30 cellular contexts compared by ENCODE assay signal in genomic region chr19:39186391-39186790, GRCh38. TPM values are rescaled to one million over a fixed set of nuclear protein-coding genes. Genes with fewer than 3 reads are reported as not detected.
"Had no signal": no experiment of that assay in that cellular context is flagged by ENCODE, and none has a peak within 500 bp of the region (broad histone marks: within the 10 kb centered on the region; RNA-seq: fewer than 3 reads in every experiment).

No MANE protein-coding gene starts in this region.

- H3K4me3 ChIP-seq: stomach, suprapubic skin, thoracic aorta, thyroid gland, tibial artery, tibial nerve, transverse colon, upper lobe of left lung, upper lobe of right lung, uterus, vagina had no signal

- DNase-seq: stimulated activated CD4-positive, alpha-beta T cell treated with anti-CD3 and anti-CD28 coated beads, Interleukin-2, amount 100 ng/mL, for 48 hours; stimulated activated CD4-positive, alpha-beta T cell treated with anti-CD3 and anti-CD28 coated beads, Interleukin-4, amount 100 ng/mL, for 1 hour; stimulated activated CD4-positive, alpha-beta T cell treated with anti-CD3 and anti-CD28 coated beads, Interleukin-4, amount 100 ng/mL, for 24 hours; stimulated activated CD4-positive, alpha-beta T cell treated with anti-CD3 and anti-CD28 coated beads, Interleukin-4, amount 100 ng/mL, for 4 hours; stimulated activated CD8-positive, alpha-beta memory T cell treated with anti-CD3 and anti-CD28 coated beads, Interleukin-4, amount 100 ng/mL, for 48 hours; stimulated activated naive B cell treated with anti-CD40 and anti-IgM and Interleukin-4, amounts not matched to agents 10 μg/mL and 1 μg/mL and 100 μg/mL, for 72 hours; stimulated activated naive CD4-positive, alpha-beta T cell; stimulated activated naive CD4-positive, alpha-beta T cell treated with Interleukin-2 at 50 U/mL for 16 hours; stimulated activated naive CD8-positive, alpha-beta T cell treated with anti-CD3 and anti-CD28 coated beads, Interleukin-15, amount 100 ng/mL, for 72 hours; stimulated activated naive CD8-positive, alpha-beta T cell treated with anti-CD3 and anti-CD28 coated beads, Interleukin-15, Interleukin-2, amounts not matched to agents 100 U/mL and 50 U/mL, for 24 hours; stomach; thyroid gland; tibial artery; transverse colon; trophoblast cell; upper lobe of left lung; upper lobe of right lung; uterus had no signal

- H3K9me3 ChIP-seq: suprapubic skin, thoracic aorta, thyroid gland, tibial artery, tibial nerve, transverse colon, upper lobe of left lung, upper lobe of right lung, uterus, vagina had no signal

- FAIRE-seq: urothelium cell line had no signal

- H3K27me3 ChIP-seq: thyroid gland, upper lobe of left lung, uterus, vagina had no signal

- H3K27ac ChIP-seq: stomach, suprapubic skin, thoracic aorta, thyroid gland, tibial artery, tibial nerve, transverse colon, upper lobe of left lung, upper lobe of right lung, uterus, vagina had no signal

- H3K36me3 ChIP-seq: suprapubic skin, thoracic aorta, thyroid gland, tibial artery, transverse colon, upper lobe of right lung, uterus, vagina had no signal

- ATAC-seq: stimulated activated effector memory CD8-positive, alpha-beta T cell treated with anti-CD3 and anti-CD28 coated beads, Interleukin-12 subunit alpha, Interleukin-12 subunit beta, amount 100 ng/mL, for 72 hours; stimulated activated memory B cell treated with anti-CD40 and anti-IgM and Interleukin-4, amounts not matched to agents 10 μg/mL and 1 μg/mL and 100 μg/mL, for 72 hours; stimulated activated naive CD8-positive, alpha-beta T cell treated with anti-CD3 and anti-CD28 coated beads, Interleukin-15, amount 100 ng/mL, for 72 hours; stimulated activated naive CD8-positive, alpha-beta T cell treated with anti-CD3 and anti-CD28 coated beads, Interleukin-15, Interleukin-2, amounts not matched to agents 100 U/mL and 50 U/mL, for 24 hours had no signal

- H3K4me1 ChIP-seq: thyroid gland, tibial artery, transverse colon, uterus, vagina had no signal

RNA-seq across cellular contexts. Expression of gene NCCRP1, which starts 10.4 kb away (rescaled TPM):
- total RNA-seq: stomach, subcutaneous adipose tissue, temporal lobe, tibial nerve, uterus had no signal

RNA-seq across cellular contexts. Expression of gene SYCN, which starts 17.7 kb away (rescaled TPM):
- total RNA-seq: stomach, subcutaneous adipose tissue, suprapubic skin, temporal lobe, thoracic aorta, thyroid gland, transverse colon, upper lobe of right lung, ureter, urinary bladder, uterus, vagina had no signal
- polyA plus RNA-seq: thymus, urinary bladder had no signal

RNA-seq across cellular contexts. Expression of gene IFNL3, which starts 58.4 kb away (rescaled TPM):
- total RNA-seq: stomach, subcutaneous adipose tissue, suprapubic skin, temporal lobe, thoracic aorta, thyroid gland, tibial nerve, transverse colon, upper lobe of left lung, upper lobe of right lung, ureter, urinary bladder, uterus, vagina had no signal
- polyA plus RNA-seq: stomach, urinary bladder had no signal
